16 cellular contexts compared by ENCODE assay signal in the genomic region with DNA sequence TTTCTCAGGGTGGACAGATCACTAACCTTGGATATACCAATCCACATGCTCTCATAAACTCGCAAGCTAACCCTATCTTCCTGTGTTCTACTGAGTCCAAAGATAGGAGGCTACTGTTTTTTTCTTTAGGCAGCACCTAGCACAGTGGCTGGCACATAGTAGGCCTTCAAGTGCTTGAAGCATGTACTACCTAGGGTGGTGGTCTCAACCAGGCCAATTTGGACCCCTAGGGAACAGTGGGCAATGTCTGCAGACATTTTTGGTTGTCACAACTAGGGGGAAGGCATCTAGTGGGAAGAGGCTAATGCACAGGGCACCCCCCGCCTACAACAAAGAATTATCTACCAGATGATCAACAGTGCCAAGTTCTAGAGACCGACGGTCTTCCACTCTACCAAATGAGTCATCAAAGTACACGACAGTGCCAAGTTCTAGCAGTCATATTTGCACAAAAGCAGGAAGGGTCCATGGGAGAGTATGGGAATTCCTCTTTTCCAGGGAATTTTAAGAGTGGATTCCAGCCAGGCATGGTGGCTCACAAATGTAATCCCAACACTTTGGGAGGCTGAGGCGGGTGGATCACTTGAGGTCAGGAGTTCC.
DNase-seq lines count a peak whose midpoint lies in the region; ATAC-seq, FAIRE-seq and TF ChIP-seq lines count a peak whose summit lies in the region.
"Had no signal": no experiment of that assay in that cellular context is flagged by ENCODE, and none has a peak within 500 bp of the region (broad histone marks: within the 10 kb centered on the region; RNA-seq: fewer than 3 reads in every experiment).

No MANE protein-coding gene starts in this region.

- CTCF ChIA-PET in SK-N-SH (lab: Yijun Ruan, JAX): interaction anchor here (0.9 to 6.4 kb wide), 3 partner anchors 143 to 667 kb away, joined by 3 to 32 read pairs (median 3); no protein-coding TSS in a partner anchor

- no peak overlapping the region for H3K4me2 ChIP-seq in SK-N-SH
- H3K4me2 ChIP-seq: BLaER1 treated with 17β-estradiol and CSF1 and Interleukin-3, amounts not matched to agents 10 nM and 100 nM had no signal

- no peaks in the 10 kb centered on the region for H4K20me1 ChIP-seq in SK-N-SH (ENCODE audit: insufficient read depth)
- H4K20me1 ChIP-seq: BLaER1 treated with 17β-estradiol and CSF1 and Interleukin-3, amounts not matched to agents 10 nM and 100 nM had no signal

- H3K4me3 ChIP-seq in SK-N-SH (ENCODE audit: low read depth in 2 of 2, low read length in 1 of 2): no peak overlapping the region
- no peak overlapping the region for H3K4me3 ChIP-seq in fibroblast of pulmonary artery (replicated peaks; ENCODE audit: low read depth, low read length)
- H3K4me3 ChIP-seq: BLaER1 treated with 17β-estradiol and CSF1 and Interleukin-3, amounts not matched to agents 10 nM and 100 nM; dorsolateral prefrontal cortex; right lobe of liver had no signal

- peaks cover 5% of the 10 kb centered on the region for H3F3A ChIP-seq in SK-N-SH (replicated peaks; ENCODE audit: insufficient read depth)

- TF ChIP-seq RAD21 in SK-N-SH (IDR thresholded peaks at IDR 0.05; ENCODE audit: low read length): no peak

- 35% methylated on average over 6 of the region's 6 CpGs for WGBS in SK-N-SH (ENCODE audit: low lambda C conversion rate)

- DNase-seq in AG08396 (ENCODE audit: low spot score) (peak; percentile 45), H54 (ENCODE audit: insufficient read length, low spot score) (peak; percentile 84), SK-N-SH (no peak), fibroblast of pulmonary artery (ENCODE audit: low read depth) (peak; percentile 71), substantia nigra (lab: John Stamatoyannopoulos, UW) (no peak), sciatic nerve (ENCODE audit: low spot score) (no peak)
- DNase-seq: dorsolateral prefrontal cortex, Kasumi-1, left cardiac atrium, NCI-H2171, OCI-M1, right lobe of liver, T-helper 9 cell had no signal

- peaks cover 19 to 26% of the 10 kb centered on the region in 2 experiments for H3K4me1 ChIP-seq in SK-N-SH (ENCODE audit: control insufficient read depth in 1 of 2, insufficient read depth in 2 of 2, low read depth in 1 of 2, low read length in 1 of 2)
- H3K4me1 ChIP-seq: right lobe of liver had no signal

- no peaks in the 10 kb centered on the region for H3K9me2 ChIP-seq in SK-N-SH

- intact Hi-C loops in sciatic nerve (cut with DNase I): no loop called here

- no peak for TF ChIP-seq POLR2A in H54 (IDR thresholded peaks at IDR 0.05; ENCODE audit: low read depth, low read length)

- H3K36me3 ChIP-seq in SK-N-SH (replicated peaks in 1 of 2; ENCODE audit: control insufficient read depth in 1 of 2, insufficient read depth in 2 of 2, low read length in 1 of 2): no peaks in the 10 kb centered on the region
- H3K36me3 ChIP-seq: right lobe of liver had no signal

- H3K79me2 ChIP-seq in SK-N-SH (ENCODE audit: insufficient read depth): no peaks in the 10 kb centered on the region

- peak; percentile 45 for FAIRE-seq in H54 (lab: Jason Lieb, UNC)

- POLR2A ChIA-PET in SK-N-SH (lab: Yijun Ruan, JAX): no interaction called here

- ATAC-seq in HG03442 (IDR thresholded peaks at IDR 0.05; ENCODE audit: unreplicated experiment) (no peak), sciatic nerve (no peak), GM21423 (IDR thresholded peaks at IDR 0.05; ENCODE audit: unreplicated experiment) (no peak)

- TF ChIP-seq EP300 in SK-N-SH (IDR thresholded peaks at IDR 0.05; ENCODE audit: borderline replicate concordance in 1 of 2, low read depth in 1 of 2, low read length in 1 of 2): peak in 1 of 2 experiments; percentile 54; a peak in 1 of 4 replicates

- no peaks in the 10 kb centered on the region for H3K9me3 ChIP-seq in SK-N-SH
- H3K9me3 ChIP-seq: right lobe of liver had no signal

- no peak overlapping the region for H3K9ac ChIP-seq in SK-N-SH
- H3K9ac ChIP-seq: BLaER1 treated with 17β-estradiol and CSF1 and Interleukin-3, amounts not matched to agents 10 nM and 100 nM had no signal

- H2AFZ ChIP-seq in SK-N-SH (ENCODE audit: low read depth): no peak overlapping the region

- TF ChIP-seq CTCF in SK-N-SH (IDR thresholded peaks at IDR 0.05) (no peak), fibroblast of pulmonary artery (IDR thresholded peaks at IDR 0.05; ENCODE audit: low read length, missing control alignments) (no peak)

- peak overlapping the region in 1 of 2 experiments; percentile 55; a peak in 2 of 4 replicates for H3K27ac ChIP-seq in SK-N-SH (ENCODE audit: low read depth in 2 of 2, low read length in 1 of 2)
- H3K27ac ChIP-seq in substantia nigra (ENCODE audit: low read depth, low read length, poor library complexity, severe bottlenecking): no peak overlapping the region
- H3K27ac ChIP-seq: BLaER1 treated with 17β-estradiol and CSF1 and Interleukin-3, amounts not matched to agents 10 nM and 100 nM; dorsolateral prefrontal cortex; right lobe of liver had no signal

- H3K27me3 ChIP-seq in SK-N-SH (ENCODE audit: insufficient read depth): no peaks in the 10 kb centered on the region
- H3K27me3 ChIP-seq: BLaER1 treated with 17β-estradiol and CSF1 and Interleukin-3, amounts not matched to agents 10 nM and 100 nM; dorsolateral prefrontal cortex; right lobe of liver had no signal

TF ChIP-seq in SK-N-SH, 30 proteins besides CTCF, POLR2A, EP300 and RAD21 (continues in another document):
- TF ChIP-seq TCF12 (IDR thresholded peaks at IDR 0.05) (peak; percentile 72), NRF1 (IDR thresholded peaks at IDR 0.05; ENCODE audit: low read depth, low read length) (no peak), ELF1 (IDR thresholded peaks at IDR 0.05) (no peak), TEAD4 (IDR thresholded peaks at IDR 0.05; ENCODE audit: borderline replicate concordance, insufficient read depth) (no peak), EZH2phosphoT487 (IDR thresholded peaks at IDR 0.05; ENCODE audit: borderline replicate concordance, low read depth) (no peak), MEF2A (IDR thresholded peaks at IDR 0.05; ENCODE audit: borderline replicate concordance, low read depth) (no peak), FOXM1 (IDR thresholded peaks at IDR 0.05; ENCODE audit: low read depth) (no peak), GATA2 (CRISPR knock-in tag; IDR thresholded peaks at IDR 0.05) (no peak), POLR2AphosphoS5 (IDR thresholded peaks at IDR 0.05; ENCODE audit: low read depth, low read length) (no peak), MXI1 (IDR thresholded peaks at IDR 0.05; ENCODE audit: low read depth, low read length) (no peak), FOSL2 (IDR thresholded peaks at IDR 0.05; ENCODE audit: borderline replicate concordance, low read depth) (peak; percentile 84; the same call in 1 of the 2 replicates), RXRA (IDR thresholded peaks at IDR 0.05; ENCODE audit: borderline replicate concordance, low read depth) (no peak), NFIC (IDR thresholded peaks at IDR 0.05; ENCODE audit: borderline replicate concordance) (peak; percentile 96), TAF1 (IDR thresholded peaks at IDR 0.05; ENCODE audit: borderline replicate concordance, low read depth, low read length) (no peak), FOXJ3 (CRISPR knock-in tag; IDR thresholded peaks at IDR 0.05) (no peak)
- TF ChIP-seq, protein P1, sequence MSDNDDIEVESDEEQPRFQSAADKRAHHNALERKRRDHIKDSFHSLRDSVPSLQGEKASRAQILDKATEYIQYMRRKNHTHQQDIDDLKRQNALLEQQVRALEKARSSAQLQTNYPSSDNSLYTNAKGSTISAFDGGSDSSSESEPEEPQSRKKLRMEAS (IDR thresholded peaks at IDR 0.05; ENCODE audit: low read depth): no peak
- TF ChIP-seq, protein P2, sequence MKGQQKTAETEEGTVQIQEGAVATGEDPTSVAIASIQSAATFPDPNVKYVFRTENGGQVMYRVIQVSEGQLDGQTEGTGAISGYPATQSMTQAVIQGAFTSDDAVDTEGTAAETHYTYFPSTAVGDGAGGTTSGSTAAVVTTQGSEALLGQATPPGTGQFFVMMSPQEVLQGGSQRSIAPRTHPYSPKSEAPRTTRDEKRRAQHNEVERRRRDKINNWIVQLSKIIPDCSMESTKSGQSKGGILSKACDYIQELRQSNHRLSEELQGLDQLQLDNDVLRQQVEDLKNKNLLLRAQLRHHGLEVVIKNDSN (IDR thresholded peaks at IDR 0.05; ENCODE audit: borderline replicate concordance, low read depth): no peak
- TF ChIP-seq, protein P3, sequence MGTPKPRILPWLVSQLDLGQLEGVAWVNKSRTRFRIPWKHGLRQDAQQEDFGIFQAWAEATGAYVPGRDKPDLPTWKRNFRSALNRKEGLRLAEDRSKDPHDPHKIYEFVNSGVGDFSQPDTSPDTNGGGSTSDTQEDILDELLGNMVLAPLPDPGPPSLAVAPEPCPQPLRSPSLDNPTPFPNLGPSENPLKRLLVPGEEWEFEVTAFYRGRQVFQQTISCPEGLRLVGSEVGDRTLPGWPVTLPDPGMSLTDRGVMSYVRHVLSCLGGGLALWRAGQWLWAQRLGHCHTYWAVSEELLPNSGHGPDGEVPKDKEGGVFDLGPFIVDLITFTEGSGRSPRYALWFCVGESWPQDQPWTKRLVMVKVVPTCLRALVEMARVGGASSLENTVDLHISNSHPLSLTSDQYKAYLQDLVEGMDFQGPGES (IDR thresholded peaks at IDR 0.05; ENCODE audit: low read depth, low read length): no peak
- TF ChIP-seq, protein P4, sequence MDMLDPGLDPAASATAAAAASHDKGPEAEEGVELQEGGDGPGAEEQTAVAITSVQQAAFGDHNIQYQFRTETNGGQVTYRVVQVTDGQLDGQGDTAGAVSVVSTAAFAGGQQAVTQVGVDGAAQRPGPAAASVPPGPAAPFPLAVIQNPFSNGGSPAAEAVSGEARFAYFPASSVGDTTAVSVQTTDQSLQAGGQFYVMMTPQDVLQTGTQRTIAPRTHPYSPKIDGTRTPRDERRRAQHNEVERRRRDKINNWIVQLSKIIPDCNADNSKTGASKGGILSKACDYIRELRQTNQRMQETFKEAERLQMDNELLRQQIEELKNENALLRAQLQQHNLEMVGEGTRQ (IDR thresholded peaks at IDR 0.05; ENCODE audit: borderline replicate concordance, low read depth, low read length): no peak

Comparison
In these comparisons a context has a peak if more than half of its experiments do, and no peak if none do; other contexts are left out.
1. DNase-seq: peak in AG08396 (single experiment), H54 (single experiment) and fibroblast of pulmonary artery (single experiment); none in SK-N-SH (single experiment), substantia nigra (0 of 49) and sciatic nerve (single experiment).